ENCODE assay signal across 8 cellular contexts in genomic region chr1:209805875-209806760, GRCh38. TPM values are rescaled to one million over a fixed set of nuclear protein-coding genes. Genes with fewer than 3 reads are reported as not detected.
DNase-seq lines count a peak whose midpoint lies in the region; ATAC-seq, FAIRE-seq and TF ChIP-seq lines count a peak whose summit lies in the region.

Gene IRF6 (minus strand): TSS chr1:209806142. CDS start chr1:209801413, 4,729 bp downstream.

- H3K27me3 ChIP-seq in HUES6 (ENCODE audit: control insufficient read depth, insufficient read depth, low read length): peaks cover 26% of the 10 kb centered on the region; the same call in 1 of the 2 replicates
- H3K27me3 ChIP-seq in brain microvascular endothelial cell (replicated peaks): no peaks in the 10 kb centered on the region
- H3K27me3 ChIP-seq in iPS-15b (ENCODE audit: control insufficient read depth, insufficient read depth, low read length): peaks cover 12% of the 10 kb centered on the region
- no peaks in the 10 kb centered on the region for H3K27me3 ChIP-seq in small intestine (ENCODE audit: control insufficient read depth in 2 of 2, insufficient read depth in 2 of 2, low read length in 2 of 2)
- H3K27me3 ChIP-seq in HAP-1 (ENCODE audit: low read depth): no peaks in the 10 kb centered on the region; the same call in 1 of the 2 replicates

- H3K4me3 ChIP-seq in HUES6 (ENCODE audit: low read depth, low read length) (peak within 1 kb of the TSS; percentile 97), brain microvascular endothelial cell (ENCODE audit: low read depth, low read length) (peak within 1 kb of the TSS; percentile 65), iPS-15b (ENCODE audit: low read depth, low read length) (peak within 1 kb of the TSS; percentile 98), small intestine (ENCODE audit: low read depth in 1 of 2, low read length in 2 of 2) (peak within 1 kb of the TSS; percentile 39 to 74), HAP-1 (no peak within 1 kb of the TSS)

- in situ Hi-C loops in brain microvascular endothelial cell (cut with HindIII; ENCODE audit: low pct_ligation_motif_present, low sequenced_read_pairs): no loop called here
- in situ Hi-C loops in HAP-1 (cut with MboI; ENCODE audit: low sequenced_read_pairs): no loop called here

- H3K9ac ChIP-seq in HUES6 (ENCODE audit: low read length) (peak within 1 kb of the TSS; percentile 55), iPS-15b (ENCODE audit: low read depth, low read length) (peak within 1 kb of the TSS; percentile 84)

- H3K9me3 Mint-ChIP-seq in CD14-positive monocyte: no peaks in the 10 kb centered on the region

- no peak for FAIRE-seq in small intestine (lab: Jason Lieb, UNC)

- H3K36me3 Mint-ChIP-seq in CD14-positive monocyte: no peaks in the 10 kb centered on the region

- H3K27ac Mint-ChIP-seq in CD14-positive monocyte: peak within 1 kb of the TSS; percentile 91 to 96 (median 93)

- 2 to 5% (median 4%) methylated on average over 46 of the region's 46 CpGs for WGBS in small intestine, 3 donors

- H3K4me1 ChIP-seq in HUES6 (ENCODE audit: control insufficient read depth, insufficient read depth, low read length): peaks cover 7% of the 10 kb centered on the region
- peaks cover 5% of the 10 kb centered on the region for H3K4me1 ChIP-seq in iPS-15b (ENCODE audit: control insufficient read depth, insufficient read depth, low read length)
- peaks cover 3 to 11% of the 10 kb centered on the region in 2 donors for H3K4me1 ChIP-seq in small intestine (ENCODE audit: control insufficient read depth in 2 of 2, insufficient read depth in 1 of 2, low read depth in 1 of 2, low read length in 1 of 2)
- H3K4me1 ChIP-seq in HAP-1: no peaks in the 10 kb centered on the region

- no peaks in the 10 kb centered on the region for H3K36me3 ChIP-seq in HUES6 (ENCODE audit: control insufficient read depth, insufficient read depth, low read length)
- H3K36me3 ChIP-seq in brain microvascular endothelial cell (replicated peaks): no peaks in the 10 kb centered on the region
- H3K36me3 ChIP-seq in iPS-15b (ENCODE audit: control insufficient read depth, insufficient read depth, low read length): no peaks in the 10 kb centered on the region
- peaks cover 0 to 2% of the 10 kb centered on the region in 2 donors for H3K36me3 ChIP-seq in small intestine (ENCODE audit: control insufficient read depth in 2 of 2, insufficient read depth in 2 of 2, low read length in 2 of 2)
- H3K36me3 ChIP-seq in HAP-1 (replicated peaks): no peaks in the 10 kb centered on the region

- H3K27me3 Mint-ChIP-seq in CD14-positive monocyte (ENCODE audit: low read depth in 3 of 3): peaks cover 11 to 33% (median 15%) of the 10 kb centered on the region in 3 donors

- no peaks in the 10 kb centered on the region for H3K9me3 ChIP-seq in HUES6 (ENCODE audit: control insufficient read depth, insufficient read depth, low read depth, low read length)
- H3K9me3 ChIP-seq in iPS-15b (ENCODE audit: control insufficient read depth, insufficient read depth, low read length): no peaks in the 10 kb centered on the region
- H3K9me3 ChIP-seq in small intestine (ENCODE audit: control insufficient read depth, low read depth): no peaks in the 10 kb centered on the region
- no peaks in the 10 kb centered on the region for H3K9me3 ChIP-seq in HAP-1

- TF ChIP-seq CTCF in CD14-positive monocyte (IDR thresholded peaks at IDR 0.05): no peak
- TF ChIP-seq CTCF in brain microvascular endothelial cell (IDR thresholded peaks at IDR 0.05; ENCODE audit: low read depth, low read length, missing control alignments): no peak

- peaks cover 22% of the 10 kb centered on the region for H3K4me1 Mint-ChIP-seq in CD14-positive monocyte

- intact Hi-C loops in CD14-positive monocyte (cut with micrococcal nuclease): no loop called here

- peak; percentile 95 for ATAC-seq in GM21360 (IDR thresholded peaks at IDR 0.05; ENCODE audit: unreplicated experiment)

- peak within 1 kb of the TSS; percentile 97 to 99 for H3K4me3 Mint-ChIP-seq in CD14-positive monocyte

- peak; percentile 64 for DNase-seq in CD14-positive monocyte (ENCODE audit: low spot score)
- peak; percentile 71 for DNase-seq in T-helper 9 cell
- DNase-seq in brain microvascular endothelial cell: peak; percentile 52
- peak; percentile 97 for DNase-seq in small intestine
- DNase-seq in HAP-1 (ENCODE audit: low spot score in 2 of 2): no peak

- peak within 1 kb of the TSS; percentile 44; the same call in 1 of the 2 replicates for H3K27ac ChIP-seq in HUES6 (ENCODE audit: low read depth, low read length)
- H3K27ac ChIP-seq in brain microvascular endothelial cell: no peak within 1 kb of the TSS
- peak within 1 kb of the TSS; percentile 82 to 87 for H3K27ac ChIP-seq in small intestine (ENCODE audit: low read depth in 1 of 2, low read length in 1 of 2)

RNA-seq across cellular contexts. Expression of gene IRF6, which starts in this region (rescaled TPM):
- polyA plus RNA-seq in CD14-positive monocyte (under 1 TPM; 0.21 to 0.62 TPM), small intestine (10 to 100 TPM; 26.8 to 34.9 (median 29.5) TPM)

Comparison
In these comparisons a context has a peak if more than half of its experiments do, and no peak if none do; other contexts are left out.
1. RNA of gene IRF6 (polyA plus RNA-seq): 26.8 to 34.9 TPM in small intestine; 0.21 to 0.62 TPM in CD14-positive monocyte; every median in the first group is over 10 times any median in the second.
2. Peak in DNase-seq in CD14-positive monocyte; RNA of the gene not detected or under 1 TPM.
3. DNase-seq: peak in T-helper 9 cell (single experiment), brain microvascular endothelial cell (single experiment) and small intestine (single experiment); none in HAP-1 (0 of 2).